15 cellular contexts compared by ENCODE assay signal in genomic region chr11:111727431-111727830, GRCh38.
"Had no signal": no experiment of that assay in that cellular context is flagged by ENCODE, and none has a peak within 500 bp of the region (broad histone marks: within the 10 kb centered on the region; RNA-seq: fewer than 3 reads in every experiment).

No MANE protein-coding gene starts in this region.

- H3K27me3 Mint-ChIP-seq: activated naive CD8-positive, alpha-beta T cell had no signal

- DNase-seq: activated CD4-positive, alpha-beta T cell treated with anti-CD3 and anti-CD28 coated beads, Interleukin-2, amount 50 U/mL, for 4 hours; activated gamma-delta T cell; activated T-cell treated with anti-CD3 and anti-CD28 coated beads, Interleukin-2, amount 50 U/mL, for 1 hour; amygdala; brain microvascular endothelial cell; foreskin fibroblast; heart left ventricle; left ventricle myocardium superior; ovary; retina had no signal

- H3K4me3 Mint-ChIP-seq: activated naive CD8-positive, alpha-beta T cell; neural crest cell had no signal

- H3K9me3 Mint-ChIP-seq: neural crest cell had no signal

- H3K27ac ChIP-seq: brain microvascular endothelial cell, ovary, skin epidermis, suprapubic skin had no signal

- H3K27ac Mint-ChIP-seq: activated naive CD8-positive, alpha-beta T cell had no signal

- ATAC-seq: activated CD4-positive, CD25-positive, alpha-beta regulatory T cell treated with anti-CD3 and anti-CD28 coated beads, Interleukin-2, amount 50 U/mL, for 24 hours; heart left ventricle; left ventricle myocardium superior had no signal
